ENCODE assay signal across 14 cellular contexts in genomic region chr15:51842265-51842664, GRCh38. TPM values are rescaled to one million over a fixed set of nuclear protein-coding genes. Genes with fewer than 3 reads are reported as not detected.
DNase-seq lines count a peak whose midpoint lies in the region; ATAC-seq and TF ChIP-seq lines count a peak whose summit lies in the region.
"Had no signal": no experiment of that assay in that cellular context is flagged by ENCODE, and none has a peak within 500 bp of the region (broad histone marks: within the 10 kb centered on the region; RNA-seq: fewer than 3 reads in every experiment).

No MANE protein-coding gene starts in this region.

- no peaks in the 10 kb centered on the region for H3K9me2 ChIP-seq in PC-3 (replicated peaks; ENCODE audit: low read length)

- CTCF ChIA-PET in PC-3 (lab: Charles Lee), result interaction anchor here (0.6 kb wide), 1 partner anchor 65 kb away, joined by 3 read pairs; no protein-coding TSS in a partner anchor

- H3K27ac ChIP-seq in PC-3 (ENCODE audit: low read length) (no peak overlapping the region), endodermal cell (ENCODE audit: low read depth, low read length) (no peak overlapping the region)

- H3K27me3 ChIP-seq in PC-3 (ENCODE audit: low read length), result no peaks in the 10 kb centered on the region
- no peaks in the 10 kb centered on the region for H3K27me3 ChIP-seq in endodermal cell (ENCODE audit: control insufficient read depth, insufficient read depth, low read length, poor library complexity, severe bottlenecking)
- H3K27me3 ChIP-seq: colonic mucosa had no signal

- ATAC-seq in PC-3 (no peak), GM21717 (IDR thresholded peaks at IDR 0.05; ENCODE audit: unreplicated experiment) (no peak)
- ATAC-seq in effector memory CD8-positive, alpha-beta T cell (replicated peaks), result no peak
- peak; percentile 47 for ATAC-seq in stimulated activated naive CD8-positive, alpha-beta T cell treated with anti-CD3 and anti-CD28 coated beads, Interleukin-15, Interleukin-2, amounts not matched to agents 100 U/mL and 50 U/mL, for 24 hours

- H3K4me1 ChIP-seq in PC-3 (ENCODE audit: insufficient read depth, low read length) (peaks cover 52% of the 10 kb centered on the region), endodermal cell (ENCODE audit: control insufficient read depth, insufficient read depth, low read length) (peaks cover 11% of the 10 kb centered on the region)

- H3K27me3 Mint-ChIP-seq in activated naive CD8-positive, alpha-beta T cell, result no peaks in the 10 kb centered on the region
- H3K27me3 Mint-ChIP-seq in activated naive CD8-positive, alpha-beta T cell treated with anti-CD3 and anti-CD28 coated beads for 36 hours, result no peaks in the 10 kb centered on the region
- no peaks in the 10 kb centered on the region for H3K27me3 Mint-ChIP-seq in effector memory CD8-positive, alpha-beta T cell
- no peaks in the 10 kb centered on the region for H3K27me3 Mint-ChIP-seq in endodermal cell (ENCODE audit: insufficient read depth)

- intact Hi-C loops in PC-3 (cut with micrococcal nuclease), result no loop called here

- H3K4me3 Mint-ChIP-seq in activated naive CD8-positive, alpha-beta T cell, result peak overlapping the region; percentile 36
- H3K4me3 Mint-ChIP-seq in activated naive CD8-positive, alpha-beta T cell treated with anti-CD3 and anti-CD28 coated beads for 36 hours, result no peak overlapping the region
- H3K4me3 Mint-ChIP-seq in effector memory CD8-positive, alpha-beta T cell, result peak overlapping the region in 1 of 2 donors; percentile 14
- H3K4me3 Mint-ChIP-seq in endodermal cell, result no peak overlapping the region

- H3K79me2 ChIP-seq in PC-3 (ENCODE audit: low read length), result peaks cover 98% of the 10 kb centered on the region

- H3K27ac Mint-ChIP-seq in activated naive CD8-positive, alpha-beta T cell, result peak overlapping the region; percentile 23
- H3K27ac Mint-ChIP-seq in activated naive CD8-positive, alpha-beta T cell treated with anti-CD3 and anti-CD28 coated beads for 36 hours, result no peak overlapping the region
- H3K27ac Mint-ChIP-seq in effector memory CD8-positive, alpha-beta T cell, result peak overlapping the region; percentile 56 to 73
- H3K27ac Mint-ChIP-seq in endodermal cell, result no peak overlapping the region

- peak overlapping the region; percentile 59 for H3K4me2 ChIP-seq in PC-3 (ENCODE audit: low read length)

- H3K36me3 ChIP-seq in PC-3 (ENCODE audit: low read depth, low read length) (no peaks in the 10 kb centered on the region), endodermal cell (ENCODE audit: control insufficient read depth, insufficient read depth, low read length) (no peaks in the 10 kb centered on the region)
- H3K36me3 ChIP-seq: colonic mucosa had no signal

- H3F3A ChIP-seq in PC-3 (ENCODE audit: low read length, unreplicated experiment), result no peaks in the 10 kb centered on the region

- H3K9me3 ChIP-seq in PC-3 (ENCODE audit: low read length) (no peaks in the 10 kb centered on the region), endodermal cell (ENCODE audit: control insufficient read depth, low read length) (no peaks in the 10 kb centered on the region)
- H3K9me3 ChIP-seq: colonic mucosa had no signal

- 94 to 99% methylated on average over 3 of the region's 3 CpGs for WGBS in endodermal cell (ENCODE audit: insufficient coverage in 1 of 2, insufficient read length in 1 of 2), 2 experiments

- H3K36me3 Mint-ChIP-seq in activated naive CD8-positive, alpha-beta T cell, result peaks cover 5% of the 10 kb centered on the region
- H3K36me3 Mint-ChIP-seq in activated naive CD8-positive, alpha-beta T cell treated with anti-CD3 and anti-CD28 coated beads for 36 hours, result peaks cover 4% of the 10 kb centered on the region
- peaks cover 3% of the 10 kb centered on the region for H3K36me3 Mint-ChIP-seq in effector memory CD8-positive, alpha-beta T cell (ENCODE audit: insufficient read depth)
- H3K36me3 Mint-ChIP-seq in endodermal cell (ENCODE audit: low read depth), result no peaks in the 10 kb centered on the region

- H4K20me1 ChIP-seq in PC-3 (ENCODE audit: low read length), result peaks cover 12% of the 10 kb centered on the region; the same call in 1 of the 2 replicates

- no peak for TF ChIP-seq CTCF in PC-3 (conservative IDR thresholded peaks at IDR 0.05; ENCODE audit: low read depth, low read length)
- no peak for TF ChIP-seq CTCF in endodermal cell (conservative IDR thresholded peaks at IDR 0.05)

- POLR2A ChIA-PET in PC-3 (lab: Charles Lee; ENCODE audit: unreplicated experiment), result no interaction called here

- peaks cover 88% of the 10 kb centered on the region for H3K4me1 Mint-ChIP-seq in activated naive CD8-positive, alpha-beta T cell (ENCODE audit: low read depth)
- peaks cover 70% of the 10 kb centered on the region for H3K4me1 Mint-ChIP-seq in activated naive CD8-positive, alpha-beta T cell treated with anti-CD3 and anti-CD28 coated beads for 36 hours
- H3K4me1 Mint-ChIP-seq in effector memory CD8-positive, alpha-beta T cell (ENCODE audit: low read depth in 2 of 2), result peaks cover 40 to 87% of the 10 kb centered on the region in 2 donors
- peaks cover 44% of the 10 kb centered on the region for H3K4me1 Mint-ChIP-seq in endodermal cell

- no TSS peak for BruUV-seq in PC-3 (replicated peaks; lab: Mats Ljungman, UMichigan)

- no peak overlapping the region for H2AFZ ChIP-seq in PC-3 (ENCODE audit: low read length)

- H3K9ac ChIP-seq in PC-3 (ENCODE audit: low read length), result no peak overlapping the region
- H3K9ac ChIP-seq in endodermal cell (ENCODE audit: extremely low read depth, low read length, poor library complexity, severe bottlenecking), result no peak overlapping the region

- H3K4me3 ChIP-seq in PC-3 (ENCODE audit: low read length) (no peak overlapping the region), endodermal cell (ENCODE audit: low read length) (no peak overlapping the region)
- H3K4me3 ChIP-seq: colonic mucosa had no signal

- no peak for DNase-seq in activated naive CD8-positive, alpha-beta T cell treated with anti-CD3 and anti-CD28 coated beads for 36 hours
- no peak for DNase-seq in PC-3
- no peak for DNase-seq in effector memory CD8-positive, alpha-beta T cell
- no peak for DNase-seq in stimulated activated naive CD8-positive, alpha-beta T cell treated with anti-CD3 and anti-CD28 coated beads, Interleukin-15, Interleukin-2, amounts not matched to agents 100 U/mL and 50 U/mL, for 24 hours
- no peak for DNase-seq in NCI-H526 (lab: John Stamatoyannopoulos, UW)
- no peak for DNase-seq in endodermal cell
- DNase-seq: activated gamma-delta T cell treated with Interleukin-2 at 50 U/mL for 16 hours, colonic mucosa, COR-L47, GOT3, NCI-H1436, NCI-H446 had no signal

- H3K9me3 Mint-ChIP-seq in activated naive CD8-positive, alpha-beta T cell (ENCODE audit: low read depth), result no peaks in the 10 kb centered on the region
- H3K9me3 Mint-ChIP-seq in activated naive CD8-positive, alpha-beta T cell treated with anti-CD3 and anti-CD28 coated beads for 36 hours, result no peaks in the 10 kb centered on the region
- no peaks in the 10 kb centered on the region for H3K9me3 Mint-ChIP-seq in effector memory CD8-positive, alpha-beta T cell
- H3K9me3 Mint-ChIP-seq in endodermal cell, result no peaks in the 10 kb centered on the region

RNA-seq across cellular contexts. Expression of gene TMOD3, which starts 12.8 kb away (rescaled TPM):
- 10 to 100 TPM; 45.9 to 48.9 TPM for total RNA-seq in activated naive CD8-positive, alpha-beta T cell treated with anti-CD3 and anti-CD28 coated beads for 36 hours
- 35.5 and 43.9 TPM in 2 replicates for total RNA-seq in PC-3 (2014; rRNA removed)
- total RNA-seq in endodermal cell, result 10 to 100 TPM; 39.6 to 44.4 TPM
- 20.6 TPM for polyA plus RNA-seq in endodermal cell (2013, experiment 1 of 2)
- 21.4 TPM for polyA plus RNA-seq in endodermal cell (2013, experiment 2 of 2)

Comparison
In these comparisons a context has a peak if more than half of its experiments do, and no peak if none do; other contexts are left out.
1. H3K27ac Mint-ChIP-seq: peak in activated naive CD8-positive, alpha-beta T cell (single experiment) and effector memory CD8-positive, alpha-beta T cell (2 of 2); none in activated naive CD8-positive, alpha-beta T cell treated with anti-CD3 and anti-CD28 coated beads for 36 hours (single experiment) and endodermal cell (single experiment).